In the genomic region with DNA sequence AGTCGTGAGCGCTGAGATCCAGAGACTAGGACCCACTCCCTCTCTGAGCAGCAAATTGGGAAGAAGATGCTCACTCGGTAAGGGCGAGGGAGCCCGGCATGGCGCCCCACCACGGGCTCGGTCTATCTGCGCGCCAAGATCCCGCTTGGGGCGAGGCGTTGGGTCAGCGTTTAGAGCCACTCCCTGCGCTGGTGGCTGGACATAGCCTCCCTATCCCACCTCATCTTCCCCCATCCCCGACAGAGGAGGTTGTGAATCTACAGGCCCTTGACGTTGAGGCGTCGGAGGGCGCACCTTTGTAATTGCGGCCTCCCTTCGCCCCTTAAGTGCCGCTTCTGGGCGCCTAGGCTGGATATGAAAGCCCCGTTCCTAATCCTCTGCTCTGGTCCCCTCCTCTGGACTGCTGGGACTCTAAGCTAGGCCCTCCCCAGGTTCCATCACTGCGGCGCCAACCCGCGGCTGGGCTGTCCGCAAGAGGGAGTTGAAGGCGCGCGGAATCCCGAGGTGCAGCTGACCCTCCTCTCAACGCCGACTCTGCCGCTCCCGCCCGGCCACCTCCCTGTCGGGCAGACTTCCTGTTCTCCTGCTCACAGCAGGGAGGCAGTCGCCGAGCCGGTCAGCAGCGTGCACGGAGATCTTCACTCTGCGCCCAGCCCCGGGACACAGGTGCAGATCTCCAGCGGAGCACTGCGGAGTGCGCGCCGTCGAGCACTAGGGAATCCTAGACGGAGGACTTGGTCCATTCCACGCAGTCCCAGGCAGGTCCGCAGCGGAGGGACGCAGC, we compare ENCODE assay signal across 1 cellular context.
TF ChIP-seq lines count a peak whose summit lies in the region.

No MANE protein-coding gene starts in this region.

TF ChIP-seq in K562, 482 proteins besides CTCF, POLR2A, EP300 and RAD21:
- 0 out of 2 replicates have a peak, but pooled peaks have one; percentile 19 for TF ChIP-seq POLR2G (IDR thresholded peaks at IDR 0.05; ENCODE audit: low read depth, low read length)
- TF ChIP-seq SRSF7 (optimal IDR thresholded peaks at IDR 0.05; ENCODE audit: low read depth, low read length): no peak
- TF ChIP-seq, protein P1, sequence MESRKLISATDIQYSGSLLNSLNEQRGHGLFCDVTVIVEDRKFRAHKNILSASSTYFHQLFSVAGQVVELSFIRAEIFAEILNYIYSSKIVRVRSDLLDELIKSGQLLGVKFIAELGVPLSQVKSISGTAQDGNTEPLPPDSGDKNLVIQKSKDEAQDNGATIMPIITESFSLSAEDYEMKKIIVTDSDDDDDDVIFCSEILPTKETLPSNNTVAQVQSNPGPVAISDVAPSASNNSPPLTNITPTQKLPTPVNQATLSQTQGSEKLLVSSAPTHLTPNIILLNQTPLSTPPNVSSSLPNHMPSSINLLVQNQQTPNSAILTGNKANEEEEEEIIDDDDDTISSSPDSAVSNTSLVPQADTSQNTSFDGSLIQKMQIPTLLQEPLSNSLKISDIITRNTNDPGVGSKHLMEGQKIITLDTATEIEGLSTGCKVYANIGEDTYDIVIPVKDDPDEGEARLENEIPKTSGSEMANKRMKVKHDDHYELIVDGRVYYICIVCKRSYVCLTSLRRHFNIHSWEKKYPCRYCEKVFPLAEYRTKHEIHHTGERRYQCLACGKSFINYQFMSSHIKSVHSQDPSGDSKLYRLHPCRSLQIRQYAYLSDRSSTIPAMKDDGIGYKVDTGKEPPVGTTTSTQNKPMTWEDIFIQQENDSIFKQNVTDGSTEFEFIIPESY (CRISPR knock-in tag; IDR thresholded peaks at IDR 0.05): 0 out of 2 replicates have a peak, but pooled peaks have one; percentile 5
